In the genomic region with DNA sequence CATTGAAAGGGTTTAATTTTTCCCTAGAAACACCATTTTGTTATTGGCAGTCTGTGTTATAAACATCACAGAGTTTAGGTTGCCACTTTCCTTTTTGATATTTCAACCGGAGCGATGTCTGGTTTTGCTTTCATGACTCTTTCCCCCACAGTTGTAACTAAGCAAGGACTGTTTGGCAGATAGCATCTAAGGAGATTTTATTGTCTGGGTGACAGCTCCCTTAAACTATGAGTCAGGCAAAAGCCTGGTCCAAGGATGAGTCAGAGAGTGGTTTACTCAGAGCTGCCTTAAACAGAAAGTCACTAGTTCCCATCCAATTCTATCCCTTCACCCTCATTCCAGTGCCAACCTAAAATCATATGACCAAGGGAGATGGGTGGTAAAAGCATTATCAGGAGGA, we compare ENCODE assay signal across 9 cellular contexts.
DNase-seq lines count a peak whose midpoint lies in the region; ATAC-seq and TF ChIP-seq lines count a peak whose summit lies in the region.
"Had no signal": no experiment of that assay in that cellular context is flagged by ENCODE, and none has a peak within 500 bp of the region (broad histone marks: within the 10 kb centered on the region; RNA-seq: fewer than 3 reads in every experiment).

No MANE protein-coding gene starts in this region.

- peak overlapping the region; percentile 35; the same call in 1 of the 2 replicates for H3K4me3 ChIP-seq in IMR-90 (ENCODE audit: insufficient read depth, low read depth, low read length)

- dilution Hi-C loops in IMR-90 (cut with HindIII; ENCODE audit: low sequenced_read_pairs, unreplicated experiment): no loop called here

- in situ Hi-C loops in IMR-90 (cut with MboI; ENCODE audit: low sequenced_read_pairs): no loop called here

- no peak for TF ChIP-seq POLR2A in IMR-90 (IDR thresholded peaks at IDR 0.05; ENCODE audit: low read depth, low read length)

- no peak overlapping the region; the same call in 2 of the 3 replicates for H2BK15ac ChIP-seq in IMR-90 (ENCODE audit: low read depth, low read length)

- H3K18ac ChIP-seq in IMR-90 (ENCODE audit: low read depth, low read length): no peak overlapping the region

- H3K9me3 ChIP-seq in IMR-90 (ENCODE audit: control insufficient read depth, insufficient read depth, low read length): no peaks in the 10 kb centered on the region

- no peak overlapping the region for H3K9ac ChIP-seq in IMR-90 (ENCODE audit: low read depth, low read length)

- no peak overlapping the region for H3K27ac Mint-ChIP-seq in activated naive CD4-positive, alpha-beta T cell treated with anti-CD3 and anti-CD28 coated beads, Interleukin-2, amount 50 U/mL, for 72 hours
- H3K27ac Mint-ChIP-seq in T-cell: no peak overlapping the region

- H2AK5ac ChIP-seq in IMR-90 (ENCODE audit: low read depth, low read length): no peak overlapping the region

- H3K36me3 ChIP-seq in IMR-90 (ENCODE audit: control insufficient read depth, insufficient read depth, low read length): no peaks in the 10 kb centered on the region

- H3K27me3 ChIP-seq in IMR-90 (ENCODE audit: control insufficient read depth, insufficient read depth, low read length): no peaks in the 10 kb centered on the region

- no peak overlapping the region for H3K23ac ChIP-seq in IMR-90 (ENCODE audit: low read depth, low read length)

- H3K9me3 Mint-ChIP-seq in activated naive CD4-positive, alpha-beta T cell treated with anti-CD3 and anti-CD28 coated beads, Interleukin-2, amount 50 U/mL, for 72 hours: no peaks in the 10 kb centered on the region
- no peaks in the 10 kb centered on the region for H3K9me3 Mint-ChIP-seq in T-cell
- H3K9me3 Mint-ChIP-seq: neural crest cell had no signal

- no CpG with 5 or more reads among the region's 2 CpGs for WGBS in IMR-90 (ENCODE audit: extremely low coverage in 2 of 2, insufficient read length in 1 of 2), 2 experiments

- intact Hi-C loops in IMR-90 (cut with micrococcal nuclease): no loop called here
- intact Hi-C loops in posterior cingulate gyrus (cut with DNase I): no loop called here

- H3K4me2 ChIP-seq in IMR-90 (ENCODE audit: low read depth, low read length): peak overlapping the region; percentile 85; the same call in 1 of the 2 replicates

- no peak overlapping the region for H3K4me3 Mint-ChIP-seq in T-cell
- H3K4me3 Mint-ChIP-seq: neural crest cell had no signal

- TF ChIP-seq CTCF in IMR-90 (conservative IDR thresholded peaks at IDR 0.05; ENCODE audit: low read depth, low read length): no peak

- ATAC-seq in activated naive CD4-positive, alpha-beta T cell treated with anti-CD3 and anti-CD28 coated beads, Interleukin-2, amount 50 U/mL, for 72 hours: peak; percentile 80 to 96
- ATAC-seq in IMR-90 (ENCODE audit: low read depth): peak; percentile 99
- no peak for ATAC-seq in T-cell (replicated peaks in 1 of 4)
- ATAC-seq in HG03108 (IDR thresholded peaks at IDR 0.05; ENCODE audit: unreplicated experiment): no peak

- no peak overlapping the region for H2AFZ ChIP-seq in IMR-90 (replicated peaks; ENCODE audit: low read length, poor library complexity)

- no peaks in the 10 kb centered on the region for H4K20me1 ChIP-seq in IMR-90 (ENCODE audit: insufficient read depth, low read length)

- H2BK20ac ChIP-seq in IMR-90 (ENCODE audit: low read depth, low read length): no peak overlapping the region

- H3K14ac ChIP-seq in IMR-90 (replicated peaks; ENCODE audit: low read depth, low read length): no peak overlapping the region

- H3K27ac ChIP-seq in IMR-90 (ENCODE audit: insufficient read depth, low read length): no peak overlapping the region

- H3K4ac ChIP-seq in IMR-90 (ENCODE audit: low read depth, low read length): no peak overlapping the region

- peak; percentile 5; the same call in 1 of the 2 replicates for TF ChIP-seq RAD21 in IMR-90 (IDR thresholded peaks at IDR 0.05; ENCODE audit: low read length)

- no peaks in the 10 kb centered on the region for H3K9me1 ChIP-seq in IMR-90 (ENCODE audit: insufficient read depth, low read length)

- H4K91ac ChIP-seq in IMR-90 (ENCODE audit: insufficient read depth, low read depth, low read length): no peak overlapping the region

- H3K4me1 ChIP-seq in IMR-90 (ENCODE audit: control insufficient read depth, insufficient read depth, low read length): no peaks in the 10 kb centered on the region

- no peak overlapping the region for H4K5ac ChIP-seq in IMR-90 (ENCODE audit: low read depth, low read length)

- H2BK5ac ChIP-seq in IMR-90 (ENCODE audit: low read depth, low read length, poor library complexity, severe bottlenecking): no peak overlapping the region

- no peak overlapping the region for H4K8ac ChIP-seq in IMR-90 (ENCODE audit: low read depth in 2 of 2, low read length in 2 of 2)

- no peak overlapping the region for H3K56ac ChIP-seq in IMR-90 (ENCODE audit: extremely low read depth, insufficient read depth, low read length)

- no peaks in the 10 kb centered on the region for H3K36me3 Mint-ChIP-seq in activated naive CD4-positive, alpha-beta T cell treated with anti-CD3 and anti-CD28 coated beads, Interleukin-2, amount 50 U/mL, for 72 hours
- H3K36me3 Mint-ChIP-seq in T-cell: no peaks in the 10 kb centered on the region

- H3K4me1 Mint-ChIP-seq in T-cell: no peaks in the 10 kb centered on the region

- no peak overlapping the region for H2BK120ac ChIP-seq in IMR-90 (ENCODE audit: low read depth, low read length)

- CTCF ChIA-PET in IMR-90 (lab: Yijun Ruan, JAX): interaction anchor here (0.7 kb wide), 1 partner anchor 24 kb away, joined by 5 read pairs; no protein-coding TSS in a partner anchor
- CTCF ChIA-PET in T-cell (lab: Charles Lee): no interaction called here

- DNase-seq in activated naive CD4-positive, alpha-beta T cell treated with anti-CD3 and anti-CD28 coated beads, Interleukin-2, amount 50 U/mL, for 72 hours (ENCODE audit: low spot score in 2 of 2): no peak
- no peak for DNase-seq in activated naive CD4-positive, alpha-beta T cell (lab: John Stamatoyannopoulos, UW)
- peak; percentile 93 for DNase-seq in IMR-90
- DNase-seq in dedifferentiated amniotic fluid mesenchymal stem cell (ENCODE audit: extremely low spot score): peak; percentile 93
- DNase-seq in putamen (ENCODE audit: low spot score): peak; percentile 8
- DNase-seq in posterior cingulate gyrus: no peak
- no peak for DNase-seq in T-cell

- H2AK9ac ChIP-seq in IMR-90 (replicated peaks; ENCODE audit: low read depth, low read length, poor library complexity): no peak overlapping the region

- no peaks in the 10 kb centered on the region for H3K79me1 ChIP-seq in IMR-90 (ENCODE audit: low read depth in 1 of 2, low read length in 2 of 2)

- no TSS peak for BruUV-seq in IMR-90 (replicated peaks; lab: Mats Ljungman, UMichigan)

- POLR2A ChIA-PET in IMR-90 (lab: Charles Lee; ENCODE audit: unreplicated experiment): no interaction called here
- POLR2A ChIA-PET in T-cell (lab: Charles Lee): no interaction called here

- no peaks in the 10 kb centered on the region for H3K27me3 Mint-ChIP-seq in T-cell

TF ChIP-seq in IMR-90, 13 proteins besides CTCF, POLR2A, EP300 and RAD21:
- peak; percentile 99 for TF ChIP-seq FOS (IDR thresholded peaks at IDR 0.05; ENCODE audit: low read depth, low read length)
- peak; percentile 62; the same call in 1 of the 2 replicates for TF ChIP-seq NFE2L2 (IDR thresholded peaks at IDR 0.05; ENCODE audit: low read depth, low read length)
- peak; percentile 37; the same call in 1 of the 2 replicates for TF ChIP-seq BHLHE40 (IDR thresholded peaks at IDR 0.05; ENCODE audit: low read depth, low read length)
- TF ChIP-seq SMC3 (IDR thresholded peaks at IDR 0.05; ENCODE audit: low read depth, low read length): no peak
- no peak for TF ChIP-seq RCOR1 (IDR thresholded peaks at IDR 0.05; ENCODE audit: insufficient replicate concordance, low read length)

Comparison
In these comparisons a context has a peak if more than half of its experiments do, and no peak if none do; other contexts are left out.
1. ATAC-seq: peak in activated naive CD4-positive, alpha-beta T cell treated with anti-CD3 and anti-CD28 coated beads, Interleukin-2, amount 50 U/mL, for 72 hours (2 of 2) and IMR-90 (single experiment); none in T-cell (0 of 4) and HG03108 (single experiment).
2. DNase-seq: peak in IMR-90 (single experiment), dedifferentiated amniotic fluid mesenchymal stem cell (single experiment) and putamen (single experiment); none in activated naive CD4-positive, alpha-beta T cell treated with anti-CD3 and anti-CD28 coated beads, Interleukin-2, amount 50 U/mL, for 72 hours (0 of 2), activated naive CD4-positive, alpha-beta T cell (0 of 4), posterior cingulate gyrus (0 of 10) and T-cell (0 of 34).